39 cellular contexts compared by ENCODE assay signal in the genomic region with DNA sequence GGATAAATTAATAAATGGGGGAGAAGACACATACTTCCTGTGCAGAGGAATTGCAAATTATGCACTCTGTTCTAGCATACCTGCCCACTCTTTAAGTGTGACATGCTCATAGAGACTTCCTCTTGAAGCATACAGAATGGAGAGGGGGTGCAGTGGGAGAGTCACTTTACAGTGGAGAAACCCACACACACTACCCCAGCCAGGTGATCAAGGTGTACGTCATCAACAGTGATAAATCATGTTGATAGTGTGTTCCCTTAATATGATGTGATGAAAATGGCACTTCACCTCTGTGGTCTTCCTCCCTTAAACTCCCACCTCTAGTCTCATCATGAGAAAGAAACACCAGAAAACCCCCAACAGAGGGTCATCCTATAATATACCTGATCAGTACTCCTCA.
"Had no signal": no experiment of that assay in that cellular context is flagged by ENCODE, and none has a peak within 500 bp of the region (broad histone marks: within the 10 kb centered on the region; RNA-seq: fewer than 3 reads in every experiment).

No MANE protein-coding gene starts in this region.

- ATAC-seq: activated naive CD4-positive, alpha-beta T cell treated with anti-CD3 and anti-CD28 coated beads, Interleukin-2, amount 50 U/mL, for 72 hours; activated naive CD8-positive, alpha-beta T cell treated with anti-CD3 and anti-CD28 coated beads, Interleukin-2, amount 50 U/mL, for 24 hours; activated T-cell treated with anti-CD3 and anti-CD28 coated beads, Interleukin-2, amount 50 U/mL, for 4 hours; activated T-cell treated with anti-CD3 and anti-CD28 coated beads, Interleukin-2, amount 50 U/mL, for 72 hours; activated T-helper 17 cell treated with anti-CD3 and anti-CD28 coated beads, Interleukin-2, amount 50 U/mL, for 72 hours; body of pancreas had no signal

- H3K27me3 ChIP-seq: adrenal gland, ascending aorta, body of pancreas, brain microvascular endothelial cell, breast epithelium, cardiac muscle cell had no signal

- H3K36me3 ChIP-seq: adrenal gland, ascending aorta, brain microvascular endothelial cell, breast epithelium, cardiac muscle cell had no signal

- H3K4me1 ChIP-seq: adrenal gland, ascending aorta, body of pancreas, breast epithelium had no signal

- H3K27ac ChIP-seq: adrenal gland, ascending aorta, body of pancreas, brain microvascular endothelial cell, breast epithelium, cardiac muscle cell had no signal

- H3K4me1 Mint-ChIP-seq: activated naive CD4-positive, alpha-beta T cell treated with anti-CD3 and anti-CD28 coated beads, Interleukin-2, amount 10 ng/mL, durations not matched to agents 7 days and 5 days; activated naive CD4-positive, alpha-beta T cell treated with anti-CD3 and anti-CD28 coated beads, Interleukin-2, amount 50 U/mL, for 24 hours; activated naive CD8-positive, alpha-beta T cell treated with anti-CD3 and anti-CD28 coated beads for 36 hours; activated naive CD8-positive, alpha-beta T cell treated with anti-CD3 and anti-CD28 coated beads, Interleukin-2, amount 10 ng/mL, durations not matched to agents 7 days and 5 days; activated naive CD8-positive, alpha-beta T cell treated with anti-CD3 and anti-CD28 coated beads, Interleukin-2, amount 50 U/mL, for 24 hours; activated T-helper 17 cell treated with anti-CD3 and anti-CD28 coated beads, Interleukin-2, amount 50 U/mL, for 72 hours; central memory CD8-positive, alpha-beta T cell had no signal

- H3K4me3 Mint-ChIP-seq: activated naive CD4-positive, alpha-beta T cell treated with anti-CD3 and anti-CD28 coated beads for 36 hours; activated naive CD4-positive, alpha-beta T cell treated with anti-CD3 and anti-CD28 coated beads, Interleukin-2, amount 10 ng/mL, durations not matched to agents 7 days and 5 days; activated naive CD4-positive, alpha-beta T cell treated with anti-CD3 and anti-CD28 coated beads, Interleukin-2, amount 50 U/mL, for 24 hours; activated naive CD8-positive, alpha-beta T cell; activated naive CD8-positive, alpha-beta T cell treated with anti-CD3 and anti-CD28 coated beads for 36 hours; activated naive CD8-positive, alpha-beta T cell treated with anti-CD3 and anti-CD28 coated beads, Interleukin-2, amount 10 ng/mL, durations not matched to agents 7 days and 5 days; activated naive CD8-positive, alpha-beta T cell treated with anti-CD3 and anti-CD28 coated beads, Interleukin-2, amount 50 U/mL, for 24 hours; activated T-cell treated with anti-CD3 and anti-CD28 coated beads, Interleukin-2, amount 50 U/mL, for 24 hours; activated T-cell treated with anti-CD3 and anti-CD28 coated beads, Interleukin-2, amount 50 U/mL, for 4 hours; activated T-cell treated with anti-CD3 and anti-CD28 coated beads, Interleukin-2, amount 50 U/mL, for 72 hours; activated T-helper 1 cell treated with anti-CD3 and anti-CD28 coated beads, Interleukin-12 subunit alpha, Interleukin-12 subunit beta, Interleukin-2, Interleukin-4 antibody, amounts not matched to agents 30 ng/mL and 10 ng/mL and 1 ng/mL, durations not matched to agents 14 hours and 24 hours and 36 hours; activated T-helper 17 cell treated with anti-CD3 and anti-CD28 coated beads, Interleukin-2, amount 50 U/mL, for 72 hours; brain; central memory CD8-positive, alpha-beta T cell had no signal

- DNase-seq: activated effector memory CD4-positive, alpha-beta T cell treated with anti-CD3 and anti-CD28 coated beads, Interleukin-2, amount 50 U/mL, for 16 hours; activated effector memory CD4-positive, alpha-beta T cell treated with Interleukin-2 at 50 U/mL for 16 hours; activated gamma-delta T cell; activated gamma-delta T cell treated with Interleukin-2 at 50 U/mL for 16 hours; activated naive CD4-positive, alpha-beta T cell; activated naive CD4-positive, alpha-beta T cell treated with anti-CD3 and anti-CD28 coated beads for 36 hours; activated naive CD4-positive, alpha-beta T cell treated with anti-CD3 and anti-CD28 coated beads, Interleukin-2, amount 10 ng/mL, durations not matched to agents 7 days and 5 days; activated naive CD4-positive, alpha-beta T cell treated with anti-CD3 and anti-CD28 coated beads, Interleukin-2, amount 50 U/mL, for 16 hours; activated naive CD4-positive, alpha-beta T cell treated with Interleukin-2 at 50 U/mL for 16 hours; activated naive CD8-positive, alpha-beta T cell treated with anti-CD3 and anti-CD28 coated beads for 36 hours; activated naive CD8-positive, alpha-beta T cell treated with anti-CD3 and anti-CD28 coated beads, Interleukin-2, amount 10 ng/mL, durations not matched to agents 7 days and 5 days; activated naive CD8-positive, alpha-beta T cell treated with anti-CD3 and anti-CD28 coated beads, Interleukin-2, amount 50 U/mL, for 24 hours; activated T-cell treated with anti-CD3 and anti-CD28 coated beads, Interleukin-2, amount 50 U/mL, for 1 hour; activated T-cell treated with anti-CD3 and anti-CD28 coated beads, Interleukin-2, amount 50 U/mL, for 24 hours; activated T-cell treated with anti-CD3 and anti-CD28 coated beads, Interleukin-2, amount 50 U/mL, for 4 hours; activated T-cell treated with anti-CD3 and anti-CD28 coated beads, Interleukin-2, amount 50 U/mL, for 48 hours; activated T-cell treated with anti-CD3 and anti-CD28 coated beads, Interleukin-2, amount 50 U/mL, for 72 hours; adrenal gland; amniotic stem cell; amygdala; anterior cingulate cortex; aorta; body of pancreas; brain microvascular endothelial cell; central memory CD4-positive, alpha-beta T cell; cerebellar nuclear complex had no signal

- H3K4me3 ChIP-seq: adrenal gland, ascending aorta, body of pancreas, breast epithelium, cardiac muscle cell had no signal

- FAIRE-seq: astrocyte, bronchial epithelial cell had no signal

- H3K27ac Mint-ChIP-seq: activated naive CD4-positive, alpha-beta T cell treated with anti-CD3 and anti-CD28 coated beads for 36 hours; activated naive CD4-positive, alpha-beta T cell treated with anti-CD3 and anti-CD28 coated beads, Interleukin-2, amount 10 ng/mL, durations not matched to agents 7 days and 5 days; activated naive CD4-positive, alpha-beta T cell treated with anti-CD3 and anti-CD28 coated beads, Interleukin-2, amount 50 U/mL, for 24 hours; activated naive CD4-positive, alpha-beta T cell treated with anti-CD3 and anti-CD28 coated beads, Interleukin-2, amount 50 U/mL, for 72 hours; activated naive CD8-positive, alpha-beta T cell; activated naive CD8-positive, alpha-beta T cell treated with anti-CD3 and anti-CD28 coated beads for 36 hours; activated naive CD8-positive, alpha-beta T cell treated with anti-CD3 and anti-CD28 coated beads, Interleukin-2, amount 10 ng/mL, durations not matched to agents 7 days and 5 days; activated naive CD8-positive, alpha-beta T cell treated with anti-CD3 and anti-CD28 coated beads, Interleukin-2, amount 50 U/mL, for 24 hours; activated T-cell treated with anti-CD3 and anti-CD28 coated beads, Interleukin-2, amount 50 U/mL, for 24 hours; activated T-cell treated with anti-CD3 and anti-CD28 coated beads, Interleukin-2, amount 50 U/mL, for 72 hours; activated T-helper 1 cell treated with anti-CD3 and anti-CD28 coated beads, Interleukin-12 subunit alpha, Interleukin-12 subunit beta, Interleukin-2, Interleukin-4 antibody, amounts not matched to agents 30 ng/mL and 10 ng/mL and 1 ng/mL, durations not matched to agents 14 hours and 24 hours and 36 hours; activated T-helper 17 cell treated with anti-CD3 and anti-CD28 coated beads, Interleukin-2, amount 50 U/mL, for 72 hours; activated T-helper 2 cell treated with anti-CD3 and anti-CD28 coated beads, Interferon-gamma antibody, Interleukin-2, Interleukin-4, amounts not matched to agents 10 μg/mL and 5 μg/mL and 100 μg/mL, durations not matched to agents 14 hours and 24 hours and 36 hours; brain had no signal

- H3K27me3 Mint-ChIP-seq: activated naive CD4-positive, alpha-beta T cell treated with anti-CD3 and anti-CD28 coated beads, Interleukin-2, amount 10 ng/mL, durations not matched to agents 7 days and 5 days; activated naive CD4-positive, alpha-beta T cell treated with anti-CD3 and anti-CD28 coated beads, Interleukin-2, amount 50 U/mL, for 24 hours; activated naive CD8-positive, alpha-beta T cell; activated naive CD8-positive, alpha-beta T cell treated with anti-CD3 and anti-CD28 coated beads for 36 hours; activated naive CD8-positive, alpha-beta T cell treated with anti-CD3 and anti-CD28 coated beads, Interleukin-2, amount 10 ng/mL, durations not matched to agents 7 days and 5 days; activated naive CD8-positive, alpha-beta T cell treated with anti-CD3 and anti-CD28 coated beads, Interleukin-2, amount 50 U/mL, for 24 hours; activated T-cell treated with anti-CD3 and anti-CD28 coated beads, Interleukin-2, amount 50 U/mL, for 24 hours; activated T-helper 17 cell treated with anti-CD3 and anti-CD28 coated beads, Interleukin-2, amount 50 U/mL, for 72 hours; brain; central memory CD8-positive, alpha-beta T cell had no signal

- H3K36me3 Mint-ChIP-seq: activated naive CD4-positive, alpha-beta T cell treated with anti-CD3 and anti-CD28 coated beads, Interleukin-2, amount 10 ng/mL, durations not matched to agents 7 days and 5 days; activated naive CD4-positive, alpha-beta T cell treated with anti-CD3 and anti-CD28 coated beads, Interleukin-2, amount 50 U/mL, for 24 hours; activated naive CD4-positive, alpha-beta T cell treated with anti-CD3 and anti-CD28 coated beads, Interleukin-2, amount 50 U/mL, for 72 hours; activated naive CD8-positive, alpha-beta T cell; activated naive CD8-positive, alpha-beta T cell treated with anti-CD3 and anti-CD28 coated beads for 36 hours; activated naive CD8-positive, alpha-beta T cell treated with anti-CD3 and anti-CD28 coated beads, Interleukin-2, amount 10 ng/mL, durations not matched to agents 7 days and 5 days; brain had no signal
